Comparison of ENCODE assay signal across 8 cellular contexts in genomic region chr17:7241047-7241733, GRCh38. TPM values are rescaled to one million over a fixed set of nuclear protein-coding genes. Genes with fewer than 3 reads are reported as not detected.
DNase-seq lines count a peak whose midpoint lies in the region; TF ChIP-seq lines count a peak whose summit lies in the region.

No MANE protein-coding gene starts in this region.

- peak overlapping the region; percentile 69 for H3K27ac ChIP-seq in CD8-positive, alpha-beta memory T cell (ENCODE audit: low read depth, low read length)

- DNase-seq in CD8-positive, alpha-beta memory T cell: no peak
- DNase-seq in NT2/D1 (ENCODE audit: low read depth, low spot score): no peak
- DNase-seq in endothelial cell (ENCODE audit: low spot score): no peak
- DNase-seq in osteocyte (ENCODE audit: extremely low spot score, unreplicated experiment): no peak
- no peak for DNase-seq in midbrain (lab: John Stamatoyannopoulos, UW)
- DNase-seq in DMS153 treated with DMSO at 0.1 percent for 48 hours (lab: John Stamatoyannopoulos, UW; ENCODE audit: unreplicated experiment): no peak
- no peak for DNase-seq in NCI-H526 (lab: John Stamatoyannopoulos, UW)
- no peak for DNase-seq in ACHN

- peak overlapping the region; percentile 93 to 98 (median 96) for H3K4me3 Mint-ChIP-seq in CD8-positive, alpha-beta memory T cell
- H3K4me3 Mint-ChIP-seq in endothelial cell (ENCODE audit: unreplicated experiment) (peak overlapping the region; percentile 98), osteocyte (ENCODE audit: unreplicated experiment) (peak overlapping the region; percentile 99)

- peak overlapping the region; percentile 93 for H3K9ac ChIP-seq in NT2/D1 (ENCODE audit: insufficient read length, low read depth)

- peak overlapping the region; percentile 78 for H3K4me3 ChIP-seq in CD8-positive, alpha-beta memory T cell (ENCODE audit: low read length)
- peak overlapping the region; percentile 92 for H3K4me3 ChIP-seq in NT2/D1 (ENCODE audit: insufficient read length, low read depth)

- in situ Hi-C loops in ACHN (cut with HindIII; ENCODE audit: low pct_ligation_motif_present, low pct_unique_long_range_greater_than_20kb, low sequenced_read_pairs): no loop called here

- H3K9me3 ChIP-seq in CD8-positive, alpha-beta memory T cell (ENCODE audit: low read length): no peaks in the 10 kb centered on the region
- no peaks in the 10 kb centered on the region for H3K9me3 ChIP-seq in NT2/D1 (ENCODE audit: insufficient read depth, low read length)

- peaks cover 0 to 3% (median 0%) of the 10 kb centered on the region in 5 donors for H3K9me3 Mint-ChIP-seq in CD8-positive, alpha-beta memory T cell
- H3K9me3 Mint-ChIP-seq in endothelial cell (ENCODE audit: unreplicated experiment): no peaks in the 10 kb centered on the region
- H3K9me3 Mint-ChIP-seq in osteocyte (ENCODE audit: unreplicated experiment): no peaks in the 10 kb centered on the region

- CTCF ChIA-PET in CD8-positive, alpha-beta memory T cell (lab: Charles Lee): interaction anchor here (1.1 to 2.6 kb wide), 3 partner anchors 21 to 195 kb away, joined by 3 to 13 read pairs (median 3); partner anchors contain the start of genes ACADVL, CLDN7 and DLG4

- H3K4me1 Mint-ChIP-seq in CD8-positive, alpha-beta memory T cell: peaks cover 43 to 50% (median 47%) of the 10 kb centered on the region in 3 donors
- peaks cover 40% of the 10 kb centered on the region for H3K4me1 Mint-ChIP-seq in endothelial cell (ENCODE audit: unreplicated experiment)
- peaks cover 41% of the 10 kb centered on the region for H3K4me1 Mint-ChIP-seq in osteocyte (ENCODE audit: unreplicated experiment)

- H3K4me1 ChIP-seq in CD8-positive, alpha-beta memory T cell (ENCODE audit: insufficient read depth, low read length): peaks cover 35% of the 10 kb centered on the region
- peaks cover 6% of the 10 kb centered on the region for H3K4me1 ChIP-seq in NT2/D1 (ENCODE audit: insufficient read depth, insufficient read length)

- peaks cover 0 to 71% (median 20%) of the 10 kb centered on the region in 3 donors for H3K36me3 Mint-ChIP-seq in CD8-positive, alpha-beta memory T cell
- peaks cover 50% of the 10 kb centered on the region for H3K36me3 Mint-ChIP-seq in endothelial cell (ENCODE audit: low read depth, unreplicated experiment)
- H3K36me3 Mint-ChIP-seq in osteocyte (ENCODE audit: unreplicated experiment): peaks cover 42% of the 10 kb centered on the region

- H3K36me3 ChIP-seq in CD8-positive, alpha-beta memory T cell (ENCODE audit: insufficient read depth, low read length): peaks cover 26% of the 10 kb centered on the region
- H3K36me3 ChIP-seq in NT2/D1 (ENCODE audit: insufficient read depth, insufficient read length, low read length): peaks cover 44% of the 10 kb centered on the region

- H3K27me3 Mint-ChIP-seq in CD8-positive, alpha-beta memory T cell: peaks cover 0 to 11% of the 10 kb centered on the region in 2 donors
- H3K27me3 Mint-ChIP-seq in endothelial cell (ENCODE audit: unreplicated experiment) (peaks cover 34% of the 10 kb centered on the region), osteocyte (ENCODE audit: unreplicated experiment) (no peaks in the 10 kb centered on the region)

- H3K27ac Mint-ChIP-seq in CD8-positive, alpha-beta memory T cell: peak overlapping the region; percentile 96 to 100 (median 99)
- H3K27ac Mint-ChIP-seq in endothelial cell (ENCODE audit: unreplicated experiment) (peak overlapping the region; percentile 98), osteocyte (ENCODE audit: unreplicated experiment) (peak overlapping the region; percentile 99)

- POLR2A ChIA-PET in CD8-positive, alpha-beta memory T cell (lab: Charles Lee): interaction anchor here (1.5 to 4.3 kb wide), 4 partner anchors 10 to 95 kb away, joined by 4 to 16 read pairs (median 10); partner anchors contain the start of genes ACAP1, CTDNEP1, ELP5 and NEURL4

- no peaks in the 10 kb centered on the region for H3K27me3 ChIP-seq in CD8-positive, alpha-beta memory T cell (ENCODE audit: insufficient read depth, low read length, poor library complexity, severe bottlenecking)
- H3K27me3 ChIP-seq in NT2/D1 (ENCODE audit: insufficient read depth, insufficient read length): no peaks in the 10 kb centered on the region

- no peak for TF ChIP-seq CTCF in endothelial cell (IDR thresholded peaks at IDR 0.05; ENCODE audit: unreplicated experiment)
- no peak for TF ChIP-seq CTCF in osteocyte (IDR thresholded peaks at IDR 0.05)

RNA-seq across cellular contexts. Expression of gene GABARAP, which starts 1.1 kb away (rescaled TPM):
- 100 to 1,000 TPM; 156 to 165 TPM for total RNA-seq in CD8-positive, alpha-beta memory T cell
- 914 TPM for polyA plus RNA-seq in CD8-positive, alpha-beta memory T cell
- total RNA-seq in endothelial cell (ENCODE audit: unreplicated experiment) (418 TPM), osteocyte (642 TPM in 2 replicates)

RNA-seq across cellular contexts. Expression of gene PHF23, which starts 1.9 kb away (rescaled TPM):
- total RNA-seq in CD8-positive, alpha-beta memory T cell: 10 to 100 TPM; 48.0 to 51.9 TPM
- polyA plus RNA-seq in CD8-positive, alpha-beta memory T cell: 25.8 TPM
- total RNA-seq in endothelial cell (ENCODE audit: unreplicated experiment) (80.9 TPM), osteocyte (51.6 and 54.7 TPM in 2 replicates)

RNA-seq across cellular contexts. Expression of gene DVL2, which starts 6.9 kb away (rescaled TPM):
- total RNA-seq in CD8-positive, alpha-beta memory T cell: 10 to 100 TPM; 61.8 to 65.5 TPM
- polyA plus RNA-seq in CD8-positive, alpha-beta memory T cell: 24.0 TPM
- total RNA-seq in endothelial cell (ENCODE audit: unreplicated experiment): 58.2 TPM
- 87.7 and 99.7 TPM in 2 replicates for total RNA-seq in osteocyte

RNA-seq across cellular contexts. Expression of gene CTDNEP1, which starts 10.3 kb away (rescaled TPM):
- total RNA-seq in CD8-positive, alpha-beta memory T cell: 100 to 1,000 TPM; 224 to 240 TPM
- 57.1 TPM for polyA plus RNA-seq in CD8-positive, alpha-beta memory T cell
- total RNA-seq in endothelial cell (ENCODE audit: unreplicated experiment): 148 TPM
- total RNA-seq in osteocyte: 145 and 151 TPM in 2 replicates

RNA-seq across cellular contexts. Expression of gene ELP5, which starts 10.8 kb away (rescaled TPM):
- total RNA-seq in CD8-positive, alpha-beta memory T cell: 100 to 1,000 TPM; 106 to 111 TPM
- polyA plus RNA-seq in CD8-positive, alpha-beta memory T cell: 84.8 TPM
- total RNA-seq in endothelial cell (ENCODE audit: unreplicated experiment) (36.9 TPM), osteocyte (30.2 and 37.6 TPM in 2 replicates)
